In genomic region chr16:4898811-4899473, GRCh38 we compare ENCODE assay signal across 24 cellular contexts. TPM values are rescaled to one million over a fixed set of nuclear protein-coding genes. Genes with fewer than 3 reads are reported as not detected.
DNase-seq lines count a peak whose midpoint lies in the region; ATAC-seq, FAIRE-seq and TF ChIP-seq lines count a peak whose summit lies in the region.
"Had no signal": no experiment of that assay in that cellular context is flagged by ENCODE, and none has a peak within 500 bp of the region (broad histone marks: within the 10 kb centered on the region; RNA-seq: fewer than 3 reads in every experiment).

No MANE protein-coding gene starts in this region.

- no peaks in the 10 kb centered on the region for H3K27me3 ChIP-seq in HepG2 (ENCODE audit: control insufficient read depth in 1 of 2, insufficient read depth in 2 of 2, low read length in 2 of 2)
- H3K27me3 ChIP-seq in right lobe of liver: no peaks in the 10 kb centered on the region
- no peaks in the 10 kb centered on the region for H3K27me3 ChIP-seq in lower lobe of right lung (ENCODE audit: low read depth)
- H3K27me3 ChIP-seq in spleen (replicated peaks in 1 of 7): peaks cover 0 to 47% (median 4%) of the 10 kb centered on the region in 7 donors
- H3K27me3 ChIP-seq: BLaER1 treated with 17β-estradiol and CSF1 and Interleukin-3, amounts not matched to agents 10 nM and 100 nM had no signal

- H3K4me1 ChIP-seq in HepG2 (ENCODE audit: insufficient read depth, low read length) (no peaks in the 10 kb centered on the region), right lobe of liver (no peaks in the 10 kb centered on the region), lower lobe of right lung (no peaks in the 10 kb centered on the region), spleen (no peaks in the 10 kb centered on the region)
- H3K4me1 ChIP-seq: A549, BE2C had no signal

- no peaks in the 10 kb centered on the region for H3K79me2 ChIP-seq in HepG2 (ENCODE audit: insufficient read depth, low read length)

- no peak for TF ChIP-seq CTCF in HepG2 (CRISPR knock-in tag; IDR thresholded peaks at IDR 0.05)
- no peak for TF ChIP-seq CTCF in right lobe of liver (IDR thresholded peaks at IDR 0.05)
- no peak for TF ChIP-seq CTCF in lower lobe of right lung (IDR thresholded peaks at IDR 0.05)
- TF ChIP-seq CTCF in spleen (IDR thresholded peaks at IDR 0.05 in 8 of 11, conservative IDR thresholded peaks at IDR 0.05 in 3 of 11): no peak

- no peak overlapping the region for H3K4me3 ChIP-seq in HepG2 (replicated peaks in 1 of 3; ENCODE audit: insufficient read depth in 1 of 3, low read depth in 2 of 3, low read length in 3 of 3)
- H3K4me3 ChIP-seq in right lobe of liver: no peak overlapping the region
- no peak overlapping the region for H3K4me3 ChIP-seq in lower lobe of right lung
- H3K4me3 ChIP-seq in spleen: no peak overlapping the region
- H3K4me3 ChIP-seq: A549; BLaER1 treated with 17β-estradiol and CSF1 and Interleukin-3, amounts not matched to agents 10 nM and 100 nM; GM12878; GM23248 had no signal

- FAIRE-seq in HepG2 (lab: Jason Lieb, UNC): no peak
- FAIRE-seq: A549, G401.6, GM12878, GM19239, H1 had no signal

- CTCF ChIA-PET in HepG2 (lab: Yijun Ruan, JAX; ENCODE audit: low intra/inter-chr PET ratio, low total read pairs): no interaction called here

- H3K36me3 ChIP-seq in HepG2 (replicated peaks in 1 of 2; ENCODE audit: control insufficient read depth in 1 of 2, insufficient read depth in 2 of 2, low read length in 2 of 2) (no peaks in the 10 kb centered on the region; a peak in 1 of 5 replicates), right lobe of liver (peaks cover 0 to 26% (median 2%) of the 10 kb centered on the region in 4 donors), lower lobe of right lung (peaks cover 82% of the 10 kb centered on the region), spleen (no peaks in the 10 kb centered on the region)
- H3K36me3 ChIP-seq: BE2C; BLaER1 treated with 17β-estradiol and CSF1 and Interleukin-3, amounts not matched to agents 10 nM and 100 nM had no signal

- WGBS in HepG2 (ENCODE audit: low lambda C conversion rate): 95% methylated on average over 16 of the region's 28 CpGs
- WGBS in right lobe of liver (ENCODE audit: insufficient coverage, low coverage, low lambda C conversion rate, missing lambda C conversion rate): 0% methylated on average over 1 of the region's 28 CpGs
- WGBS in spleen, 5 donors: 90 to 95% (median 90%) methylated on average over 13 to 28 of the region's 28 CpGs

- BruUV-seq in HepG2 (replicated peaks; lab: Mats Ljungman, UMichigan): no TSS peak

- H3K9me3 ChIP-seq in HepG2 (ENCODE audit: low read length) (no peaks in the 10 kb centered on the region), right lobe of liver (no peaks in the 10 kb centered on the region), lower lobe of right lung (no peaks in the 10 kb centered on the region), spleen (peaks cover 0 to 9% (median 2%) of the 10 kb centered on the region in 8 donors)
- H3K9me3 ChIP-seq: A549; BE2C; BLaER1 treated with 17β-estradiol and CSF1 and Interleukin-3, amounts not matched to agents 10 nM and 100 nM had no signal

- no peak overlapping the region for H3K27ac ChIP-seq in HepG2 (ENCODE audit: extremely low read length, insufficient read depth, low read length)
- no peak overlapping the region for H3K27ac ChIP-seq in right lobe of liver
- no peak overlapping the region for H3K27ac ChIP-seq in lower lobe of right lung
- no peak overlapping the region for H3K27ac ChIP-seq in spleen
- H3K27ac ChIP-seq: A549; BLaER1 treated with 17β-estradiol and CSF1 and Interleukin-3, amounts not matched to agents 10 nM and 100 nM; GM23248 had no signal

- TF ChIP-seq POLR2A in HepG2 (IDR thresholded peaks at IDR 0.05; ENCODE audit: insufficient read depth in 1 of 2, low read depth in 2 of 2, low read length in 2 of 2) (no peak), right lobe of liver (IDR thresholded peaks at IDR 0.05) (no peak), spleen (IDR thresholded peaks at IDR 0.05) (no peak)

- no peak overlapping the region for H2AFZ ChIP-seq in HepG2 (ENCODE audit: low read length)
- H2AFZ ChIP-seq: GM23248 had no signal

- H3K27ac Mint-ChIP-seq in stimulated activated memory B cell treated with anti-CD40 and anti-IgM and Interleukin-4, amounts not matched to agents 10 μg/mL and 1 μg/mL and 100 μg/mL, for 72 hours: no peak overlapping the region
- H3K27ac Mint-ChIP-seq: CD14-positive monocyte; CD4-positive, alpha-beta T cell; CD8-positive, alpha-beta memory T cell had no signal

- DNase-seq in HepG2 (ENCODE audit: low spot score) (no peak), right lobe of liver (no peak), lower lobe of right lung (peak; percentile 39), spleen (no peak), cortex of kidney (lab: John Stamatoyannopoulos, UW) (no peak)
- DNase-seq: 8988T; ACHN; AML-193; BE2C; CD4-positive, alpha-beta T cell; CD8-positive, alpha-beta memory T cell; DMS153; DND-41; GM23248; H7; HCEC 1CT had no signal

- no peaks in the 10 kb centered on the region for H3K4me1 Mint-ChIP-seq in stimulated activated memory B cell treated with anti-CD40 and anti-IgM and Interleukin-4, amounts not matched to agents 10 μg/mL and 1 μg/mL and 100 μg/mL, for 72 hours
- H3K4me1 Mint-ChIP-seq: CD14-positive monocyte; CD8-positive, alpha-beta memory T cell had no signal

- peaks cover 47% of the 10 kb centered on the region for H3K27me3 Mint-ChIP-seq in stimulated activated memory B cell treated with anti-CD40 and anti-IgM and Interleukin-4, amounts not matched to agents 10 μg/mL and 1 μg/mL and 100 μg/mL, for 72 hours

- H3K9ac ChIP-seq in HepG2 (ENCODE audit: insufficient read depth, low read depth, low read length): no peak overlapping the region
- H3K9ac ChIP-seq: BLaER1 treated with 17β-estradiol and CSF1 and Interleukin-3, amounts not matched to agents 10 nM and 100 nM; GM23248 had no signal

- no peaks in the 10 kb centered on the region for H4K20me1 ChIP-seq in HepG2 (ENCODE audit: insufficient read depth, low read length)

- POLR2A ChIA-PET in HepG2 (lab: Yijun Ruan, JAX): no interaction called here

- H3K4me3 Mint-ChIP-seq in stimulated activated memory B cell treated with anti-CD40 and anti-IgM and Interleukin-4, amounts not matched to agents 10 μg/mL and 1 μg/mL and 100 μg/mL, for 72 hours: no peak overlapping the region
- H3K4me3 Mint-ChIP-seq: CD14-positive monocyte; CD4-positive, alpha-beta T cell had no signal

- no peak overlapping the region for H3K4me2 ChIP-seq in HepG2 (ENCODE audit: low read depth, low read length)
- H3K4me2 ChIP-seq: A549; BLaER1 treated with 17β-estradiol and CSF1 and Interleukin-3, amounts not matched to agents 10 nM and 100 nM had no signal

- intact Hi-C loops in HepG2 (cut with micrococcal nuclease; ENCODE audit: unreplicated experiment): no loop called here
- intact Hi-C loops in right lobe of liver (cut with DNase I): no loop called here
- intact Hi-C loops in lower lobe of right lung (cut with DNase I): no loop called here
- intact Hi-C loops in spleen (cut with DNase I; ENCODE audit: low total_unique reads): no loop called here

- ATAC-seq in HepG2 (no peak), right lobe of liver (no peak), lower lobe of right lung (no peak)
- ATAC-seq in stimulated activated memory B cell treated with anti-CD40 and anti-IgM and Interleukin-4, amounts not matched to agents 10 μg/mL and 1 μg/mL and 100 μg/mL, for 72 hours: peak; percentile 18
- ATAC-seq: A549, GM12878 had no signal

- peaks cover 7% of the 10 kb centered on the region for H3K9me3 Mint-ChIP-seq in stimulated activated memory B cell treated with anti-CD40 and anti-IgM and Interleukin-4, amounts not matched to agents 10 μg/mL and 1 μg/mL and 100 μg/mL, for 72 hours
- H3K9me3 Mint-ChIP-seq: CD4-positive, alpha-beta T cell; CD8-positive, alpha-beta memory T cell had no signal

- H3K36me3 Mint-ChIP-seq in stimulated activated memory B cell treated with anti-CD40 and anti-IgM and Interleukin-4, amounts not matched to agents 10 μg/mL and 1 μg/mL and 100 μg/mL, for 72 hours: no peaks in the 10 kb centered on the region
- H3K36me3 Mint-ChIP-seq: CD14-positive monocyte; CD8-positive, alpha-beta memory T cell had no signal

- in situ Hi-C loops in HepG2 (cut with HindIII; ENCODE audit: extremely low pct_ligation_motif_present, low pct_unique_long_range_greater_than_20kb): no loop called here

- no peak for TF ChIP-seq RAD21 in HepG2 (CRISPR knock-in tag; IDR thresholded peaks at IDR 0.05)

- TF ChIP-seq EP300 in HepG2 (IDR thresholded peaks at IDR 0.05; ENCODE audit: low read depth in 2 of 2, low read length in 2 of 2) (no peak), HepG2 (CRISPR knock-in tag; IDR thresholded peaks at IDR 0.05; ENCODE audit: borderline replicate concordance) (no peak)

RNA-seq across cellular contexts. Expression of gene PPL, which starts 38.0 kb away (rescaled TPM):
- total RNA-seq in HepG2 (2016; rRNA removed; fragmentation: Illumina TruSeq; extraction: Trizol) (4.4 and 6.6 TPM in 2 replicates), right lobe of liver (10 to 100 TPM in 4 of 6 experiments, 1 to 10 TPM in 2; 6.9 to 23.8 (median 14.4) TPM), lower lobe of right lung (60.5 TPM), spleen (under 1 TPM in 4 of 7 donors, not detected in 3; 0.18 to 0.37 (median 0.19) TPM)
- 1.1 and 1.5 TPM in 2 replicates for total RNA-seq in HepG2 (2016; cell fraction: cytosol; rRNA removed; fragmentation: Illumina TruSeq; extraction: Trizol; ENCODE audit: low read depth)
- 3.3 and 6.8 TPM in 2 replicates for total RNA-seq in HepG2 (2016; cell fraction: insoluble cytoplasmic fraction; rRNA removed; fragmentation: Illumina TruSeq; extraction: Trizol)
- total RNA-seq in HepG2 (2016; cell fraction: membrane; rRNA removed; fragmentation: Illumina TruSeq; extraction: Trizol): 1.8 and 2.4 TPM in 2 replicates
- 8.8 and 10.7 TPM in 2 replicates for total RNA-seq in HepG2 (2016; cell fraction: nucleus; rRNA removed; fragmentation: Illumina TruSeq; extraction: Trizol)
- polyA plus RNA-seq in HepG2 (2011; rRNA removed) (5.7 and 7.5 TPM in 2 replicates), spleen (under 1 TPM; 0.11 to 0.77 (median 0.29) TPM)
- 4.1 and 4.4 TPM in 2 replicates for polyA plus RNA-seq in HepG2 (2011; cell fraction: cytosol; rRNA removed)
- polyA plus RNA-seq in HepG2 (2011; cell fraction: nucleus; rRNA removed): 19.1 and 22.6 TPM in 2 replicates
- polyA plus RNA-seq in HepG2 (2012): 5.2 and 7.1 TPM in 2 replicates
- polyA plus RNA-seq in HepG2 (2016; cell fraction: cytosol; fragmentation: Illumina TruSeq; extraction: Trizol; ENCODE audit: low read depth): 0.62 and 0.73 TPM in 2 replicates
- polyA plus RNA-seq in HepG2 (2016; cell fraction: insoluble cytoplasmic fraction; fragmentation: Illumina TruSeq; extraction: Trizol; ENCODE audit: low read depth): 2.7 and 3.1 TPM in 2 replicates
- 0.72 and 0.92 TPM in 2 replicates for polyA plus RNA-seq in HepG2 (2016; cell fraction: membrane; fragmentation: Illumina TruSeq; extraction: Trizol; ENCODE audit: low read depth)
- 14.4 and 14.5 TPM in 2 replicates for polyA plus RNA-seq in HepG2 (2016; cell fraction: nucleus; fragmentation: Illumina TruSeq; extraction: Trizol; ENCODE audit: insufficient read depth, low read depth)
- 9.9 and 18.8 TPM in 2 replicates for polyA minus RNA-seq in HepG2 (2011; rRNA and poly(A)+ RNA removed; ENCODE audit: low replicate concordance)
- polyA minus RNA-seq in HepG2 (2011; cell fraction: cytosol; rRNA and poly(A)+ RNA removed): 6.1 and 7.4 TPM in 2 replicates
- polyA minus RNA-seq in HepG2 (2011; cell fraction: nucleus; rRNA and poly(A)+ RNA removed): 7.3 and 10.2 TPM in 2 replicates
- total RNA-seq: CD4-positive, alpha-beta T cell; CD8-positive, alpha-beta memory T cell had no signal

RNA-seq across cellular contexts. Expression of gene UBN1, which starts 51.7 kb away (rescaled TPM):
- total RNA-seq in HepG2 (2016; rRNA removed; fragmentation: Illumina TruSeq; extraction: Trizol) (19.4 and 23.5 TPM in 2 replicates), right lobe of liver (10 to 100 TPM; 12.0 to 18.6 (median 16.2) TPM), lower lobe of right lung (36.1 TPM), spleen (10 to 100 TPM; 41.6 to 69.4 (median 58.9) TPM)
- 3.2 and 3.4 TPM in 2 replicates for total RNA-seq in HepG2 (2016; cell fraction: cytosol; rRNA removed; fragmentation: Illumina TruSeq; extraction: Trizol; ENCODE audit: low read depth)
- 16.5 and 23.4 TPM in 2 replicates for total RNA-seq in HepG2 (2016; cell fraction: insoluble cytoplasmic fraction; rRNA removed; fragmentation: Illumina TruSeq; extraction: Trizol)
- total RNA-seq in HepG2 (2016; cell fraction: membrane; rRNA removed; fragmentation: Illumina TruSeq; extraction: Trizol): 7.7 and 8.3 TPM in 2 replicates
- 21.8 and 22.1 TPM in 2 replicates for total RNA-seq in HepG2 (2016; cell fraction: nucleus; rRNA removed; fragmentation: Illumina TruSeq; extraction: Trizol)
- polyA plus RNA-seq in HepG2 (2011; rRNA removed) (10.6 TPM in 2 replicates), spleen (10 to 100 TPM in 1 of 3 donors, 1 to 10 TPM in 2; 4.8 to 16.2 (median 5.5) TPM)
- 6.2 and 7.7 TPM in 2 replicates for polyA plus RNA-seq in HepG2 (2011; cell fraction: cytosol; rRNA removed)
- polyA plus RNA-seq in HepG2 (2011; cell fraction: nucleus; rRNA removed): 31.3 and 37.9 TPM in 2 replicates
- polyA plus RNA-seq in HepG2 (2012): 12.1 and 15.1 TPM in 2 replicates
- 0.95 and 1.1 TPM in 2 replicates for polyA plus RNA-seq in HepG2 (2016; cell fraction: cytosol; fragmentation: Illumina TruSeq; extraction: Trizol; ENCODE audit: low read depth)
- polyA plus RNA-seq in HepG2 (2016; cell fraction: insoluble cytoplasmic fraction; fragmentation: Illumina TruSeq; extraction: Trizol; ENCODE audit: low read depth): 13.1 and 16.1 TPM in 2 replicates
- polyA plus RNA-seq in HepG2 (2016; cell fraction: membrane; fragmentation: Illumina TruSeq; extraction: Trizol; ENCODE audit: low read depth): 2.9 and 3.3 TPM in 2 replicates
- 28.3 and 29.1 TPM in 2 replicates for polyA plus RNA-seq in HepG2 (2016; cell fraction: nucleus; fragmentation: Illumina TruSeq; extraction: Trizol; ENCODE audit: insufficient read depth, low read depth)
- polyA minus RNA-seq in HepG2 (2011; rRNA and poly(A)+ RNA removed; ENCODE audit: low replicate concordance): 31.7 and 41.5 TPM in 2 replicates
- polyA minus RNA-seq in HepG2 (2011; cell fraction: cytosol; rRNA and poly(A)+ RNA removed): 9.0 and 10.1 TPM in 2 replicates
- polyA minus RNA-seq in HepG2 (2011; cell fraction: nucleus; rRNA and poly(A)+ RNA removed): 20.9 and 24.1 TPM in 2 replicates

RNA-seq across cellular contexts. Expression of gene GLYR1, which starts 51.9 kb away (rescaled TPM):
- total RNA-seq in HepG2 (2016; rRNA removed; fragmentation: Illumina TruSeq; extraction: Trizol) (48.7 and 65.0 TPM in 2 replicates), right lobe of liver (10 to 100 TPM; 33.1 to 55.2 (median 51.2) TPM), lower lobe of right lung (89.3 TPM), spleen (100 to 1,000 TPM in 1 of 7 donors, 10 to 100 TPM in 6; 47.2 to 117 (median 83.1) TPM)
- 15.9 and 19.4 TPM in 2 replicates for total RNA-seq in HepG2 (2016; cell fraction: cytosol; rRNA removed; fragmentation: Illumina TruSeq; extraction: Trizol; ENCODE audit: low read depth)
- 45.2 and 62.7 TPM in 2 replicates for total RNA-seq in HepG2 (2016; cell fraction: insoluble cytoplasmic fraction; rRNA removed; fragmentation: Illumina TruSeq; extraction: Trizol)
- total RNA-seq in HepG2 (2016; cell fraction: membrane; rRNA removed; fragmentation: Illumina TruSeq; extraction: Trizol): 15.9 and 18.0 TPM in 2 replicates
- 42.0 and 52.4 TPM in 2 replicates for total RNA-seq in HepG2 (2016; cell fraction: nucleus; rRNA removed; fragmentation: Illumina TruSeq; extraction: Trizol)
- polyA plus RNA-seq in HepG2 (2011; rRNA removed) (28.3 and 35.0 TPM in 2 replicates), spleen (10 to 100 TPM; 26.6 to 53.4 (median 34.0) TPM)
- polyA plus RNA-seq in HepG2 (2011; cell fraction: cytosol; rRNA removed): 19.7 and 20.6 TPM in 2 replicates
- polyA plus RNA-seq in HepG2 (2011; cell fraction: nucleus; rRNA removed): 37.8 and 42.0 TPM in 2 replicates
- 24.7 and 35.3 TPM in 2 replicates for polyA plus RNA-seq in HepG2 (2012)
- polyA plus RNA-seq in HepG2 (2016; cell fraction: cytosol; fragmentation: Illumina TruSeq; extraction: Trizol; ENCODE audit: low read depth): 5.7 and 7.1 TPM in 2 replicates
- 52.7 and 61.5 TPM in 2 replicates for polyA plus RNA-seq in HepG2 (2016; cell fraction: insoluble cytoplasmic fraction; fragmentation: Illumina TruSeq; extraction: Trizol; ENCODE audit: low read depth)
- polyA plus RNA-seq in HepG2 (2016; cell fraction: membrane; fragmentation: Illumina TruSeq; extraction: Trizol; ENCODE audit: low read depth): 9.9 and 13.3 TPM in 2 replicates
- polyA plus RNA-seq in HepG2 (2016; cell fraction: nucleus; fragmentation: Illumina TruSeq; extraction: Trizol; ENCODE audit: insufficient read depth, low read depth): 79.5 and 95.5 TPM in 2 replicates
- 31.8 and 71.0 TPM in 2 replicates for polyA minus RNA-seq in HepG2 (2011; rRNA and poly(A)+ RNA removed; ENCODE audit: low replicate concordance)
- polyA minus RNA-seq in HepG2 (2011; cell fraction: cytosol; rRNA and poly(A)+ RNA removed): 7.9 and 8.7 TPM in 2 replicates
- polyA minus RNA-seq in HepG2 (2011; cell fraction: nucleus; rRNA and poly(A)+ RNA removed): 30.6 and 30.8 TPM in 2 replicates

RNA-seq across cellular contexts. Expression of gene SEC14L5, which starts 59.2 kb away (rescaled TPM):
- 0.36 and 0.42 TPM in 2 replicates for total RNA-seq in HepG2 (2016; rRNA removed; fragmentation: Illumina TruSeq; extraction: Trizol)
- 0.09 TPM in 1 of 2 replicates, not detected in the other for total RNA-seq in HepG2 (2016; cell fraction: cytosol; rRNA removed; fragmentation: Illumina TruSeq; extraction: Trizol; ENCODE audit: low read depth)
- 0.34 and 0.43 TPM in 2 replicates for total RNA-seq in HepG2 (2016; cell fraction: insoluble cytoplasmic fraction; rRNA removed; fragmentation: Illumina TruSeq; extraction: Trizol)
- 0.19 and 0.21 TPM in 2 replicates for total RNA-seq in HepG2 (2016; cell fraction: membrane; rRNA removed; fragmentation: Illumina TruSeq; extraction: Trizol)
- total RNA-seq in HepG2 (2016; cell fraction: nucleus; rRNA removed; fragmentation: Illumina TruSeq; extraction: Trizol): 0.34 and 0.43 TPM in 2 replicates
- polyA plus RNA-seq in HepG2 (2011; rRNA removed): 0.40 and 0.60 TPM in 2 replicates
- polyA plus RNA-seq in HepG2 (2011; cell fraction: cytosol; rRNA removed): 0.31 and 0.44 TPM in 2 replicates
- polyA plus RNA-seq in HepG2 (2011; cell fraction: nucleus; rRNA removed): 1.3 and 1.5 TPM in 2 replicates
- 0.59 and 1.0 TPM in 2 replicates for polyA plus RNA-seq in HepG2 (2012)
- polyA plus RNA-seq in HepG2 (2016; cell fraction: cytosol; fragmentation: Illumina TruSeq; extraction: Trizol; ENCODE audit: low read depth): 0.02 TPM in 2 replicates
- 0.32 and 0.43 TPM in 2 replicates for polyA plus RNA-seq in HepG2 (2016; cell fraction: insoluble cytoplasmic fraction; fragmentation: Illumina TruSeq; extraction: Trizol; ENCODE audit: low read depth)
- polyA plus RNA-seq in HepG2 (2016; cell fraction: membrane; fragmentation: Illumina TruSeq; extraction: Trizol; ENCODE audit: low read depth): 0.08 and 0.14 TPM in 2 replicates
- polyA plus RNA-seq in HepG2 (2016; cell fraction: nucleus; fragmentation: Illumina TruSeq; extraction: Trizol; ENCODE audit: insufficient read depth, low read depth): 0.31 and 0.41 TPM in 2 replicates
- polyA minus RNA-seq in HepG2 (2011; rRNA and poly(A)+ RNA removed; ENCODE audit: low replicate concordance): 0.16 and 1.5 TPM in 2 replicates
- polyA minus RNA-seq in HepG2 (2011; cell fraction: cytosol; rRNA and poly(A)+ RNA removed): 0.18 and 0.49 TPM in 2 replicates
- 0.64 and 0.75 TPM in 2 replicates for polyA minus RNA-seq in HepG2 (2011; cell fraction: nucleus; rRNA and poly(A)+ RNA removed)
- 1 to 10 TPM in 1 of 6 experiments, under 1 TPM in 4, not detected in 1; 0.09 to 1.1 (median 0.60) TPM for total RNA-seq in right lobe of liver
- 0.41 TPM for total RNA-seq in lower lobe of right lung
- total RNA-seq in spleen: under 1 TPM in 6 of 7 donors, not detected in 1; 0.13 to 0.94 (median 0.60) TPM
- polyA plus RNA-seq in spleen: under 1 TPM; 0.06 to 0.26 (median 0.11) TPM
- total RNA-seq: CD4-positive, alpha-beta T cell; CD8-positive, alpha-beta memory T cell; GM12878; GM23248 had no signal
- polyA plus RNA-seq: CD8-positive, alpha-beta memory T cell; GM23248 had no signal
